ENCODE assay signal across 9 cellular contexts in the genomic region with DNA sequence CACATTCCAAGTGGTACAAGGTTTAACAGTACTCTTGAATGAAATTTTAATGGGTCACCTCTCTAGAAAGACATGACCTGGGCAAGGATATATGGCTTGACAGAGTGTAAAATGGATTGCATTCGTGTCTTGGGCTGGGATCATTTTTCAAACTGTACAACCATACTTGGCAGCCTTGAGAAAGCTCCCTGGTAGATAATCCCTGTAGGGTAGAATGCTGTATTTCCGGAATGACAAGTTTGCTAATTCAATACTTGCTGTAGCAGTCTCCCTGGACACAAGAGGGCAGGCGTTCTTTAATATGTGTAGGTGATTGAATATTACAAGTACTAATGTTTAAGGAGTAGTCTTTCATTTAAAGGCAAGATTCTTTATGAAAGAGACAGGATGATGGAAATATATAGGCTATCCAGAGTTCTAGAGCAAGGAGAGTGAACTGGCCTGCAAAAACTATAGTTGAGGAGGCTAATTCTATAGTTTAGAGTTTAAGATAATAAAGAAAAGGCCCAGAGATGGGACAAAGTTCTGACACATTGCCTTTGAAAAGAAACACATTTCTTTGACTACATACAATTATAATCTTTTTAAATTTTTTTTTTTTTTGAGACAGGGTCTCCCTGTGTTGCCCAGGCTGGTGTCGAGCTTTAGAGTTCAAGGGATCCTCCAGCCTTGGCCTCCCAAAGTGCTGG. TPM values are rescaled to one million over a fixed set of nuclear protein-coding genes. Genes with fewer than 3 reads are reported as not detected.
DNase-seq lines count a peak whose midpoint lies in the region; ATAC-seq and TF ChIP-seq lines count a peak whose summit lies in the region.
"Had no signal": no experiment of that assay in that cellular context is flagged by ENCODE, and none has a peak within 500 bp of the region (broad histone marks: within the 10 kb centered on the region; RNA-seq: fewer than 3 reads in every experiment).

No MANE protein-coding gene starts in this region.

- 71% methylated on average over 4 of the region's 4 CpGs for WGBS in mesenchymal stem cell

- H2BK12ac ChIP-seq in mesenchymal stem cell (ENCODE audit: low read length in 2 of 2): no peak overlapping the region

- no peak overlapping the region for H4K91ac ChIP-seq in mesenchymal stem cell (ENCODE audit: low read length)

- peaks cover 4% of the 10 kb centered on the region for H3K27me3 Mint-ChIP-seq in activated CD8-positive, alpha-beta T cell treated with anti-CD3 and anti-CD28 coated beads for 36 hours
- H3K27me3 Mint-ChIP-seq in activated CD8-positive, alpha-beta T cell treated with anti-CD3 and anti-CD28 coated beads, Interleukin-2, amount 10 ng/mL, durations not matched to agents 7 days and 5 days (ENCODE audit: low read depth): peaks cover 3% of the 10 kb centered on the region
- H3K27me3 Mint-ChIP-seq in immature natural killer cell (ENCODE audit: low read depth in 3 of 3): peaks cover 0 to 12% (median 2%) of the 10 kb centered on the region in 3 donors
- H3K27me3 Mint-ChIP-seq in CD4-positive, alpha-beta memory T cell: peaks cover 4 to 5% of the 10 kb centered on the region in 2 donors

- no peak overlapping the region for H2BK15ac ChIP-seq in mesenchymal stem cell (ENCODE audit: low read depth, poor library complexity, severe bottlenecking)

- H3K9me3 Mint-ChIP-seq in activated CD8-positive, alpha-beta T cell treated with anti-CD3 and anti-CD28 coated beads for 36 hours: no peaks in the 10 kb centered on the region
- H3K9me3 Mint-ChIP-seq in activated CD8-positive, alpha-beta T cell treated with anti-CD3 and anti-CD28 coated beads, Interleukin-2, amount 10 ng/mL, durations not matched to agents 7 days and 5 days (ENCODE audit: insufficient read depth): no peaks in the 10 kb centered on the region
- peaks cover 0 to 2% (median 0%) of the 10 kb centered on the region in 6 donors for H3K9me3 Mint-ChIP-seq in immature natural killer cell
- H3K9me3 Mint-ChIP-seq in CD4-positive, alpha-beta memory T cell: peaks cover 0 to 3% (median 0%) of the 10 kb centered on the region in 8 donors

- no peak overlapping the region for H3K4me3 Mint-ChIP-seq in activated CD8-positive, alpha-beta T cell treated with anti-CD3 and anti-CD28 coated beads for 36 hours
- H3K4me3 Mint-ChIP-seq in activated CD8-positive, alpha-beta T cell treated with anti-CD3 and anti-CD28 coated beads, Interleukin-2, amount 10 ng/mL, durations not matched to agents 7 days and 5 days: no peak overlapping the region
- no peak overlapping the region for H3K4me3 Mint-ChIP-seq in immature natural killer cell
- H3K4me3 Mint-ChIP-seq in CD4-positive, alpha-beta memory T cell: no peak overlapping the region

- POLR2A ChIA-PET in activated CD8-positive, alpha-beta T cell treated with anti-CD3 and anti-CD28 coated beads for 36 hours (lab: Charles Lee): no interaction called here
- POLR2A ChIA-PET in activated CD8-positive, alpha-beta T cell treated with anti-CD3 and anti-CD28 coated beads, Interleukin-2, amount 10 ng/mL, durations not matched to agents 7 days and 5 days (lab: Charles Lee): no interaction called here
- POLR2A ChIA-PET in CD4-positive, alpha-beta memory T cell (lab: Charles Lee; ENCODE audit: partially characterized antibody): no interaction called here

- H3K27ac ChIP-seq in mesenchymal stem cell (ENCODE audit: low read length, poor library complexity, severe bottlenecking): no peak overlapping the region
- H3K27ac ChIP-seq in CD4-positive, alpha-beta memory T cell (ENCODE audit: low read depth, low read length): no peak overlapping the region
- H3K27ac ChIP-seq: BLaER1 had no signal

- H3K9me3 ChIP-seq in mesenchymal stem cell (ENCODE audit: control insufficient read depth, low read length): peaks cover 5% of the 10 kb centered on the region
- no peaks in the 10 kb centered on the region for H3K9me3 ChIP-seq in CD4-positive, alpha-beta memory T cell (ENCODE audit: control insufficient read depth in 1 of 2, low read length in 2 of 2)
- H3K9me3 ChIP-seq: BLaER1 had no signal

- ATAC-seq in activated CD8-positive, alpha-beta T cell treated with anti-CD3 and anti-CD28 coated beads for 36 hours: no peak
- ATAC-seq in activated CD8-positive, alpha-beta T cell treated with anti-CD3 and anti-CD28 coated beads, Interleukin-2, amount 10 ng/mL, durations not matched to agents 7 days and 5 days: no peak

- TF ChIP-seq CTCF in activated CD8-positive, alpha-beta T cell treated with anti-CD3 and anti-CD28 coated beads for 36 hours (IDR thresholded peaks at IDR 0.05): no peak
- peak; percentile 28 for TF ChIP-seq CTCF in cardiac fibroblast (IDR thresholded peaks at IDR 0.05; ENCODE audit: low read depth, low read length)

- H3K4me3 ChIP-seq in cardiac fibroblast (replicated peaks in 1 of 2; ENCODE audit: low read depth in 2 of 2, low read length in 2 of 2) (no peak overlapping the region), mesenchymal stem cell (ENCODE audit: insufficient read depth in 1 of 2, low read depth in 1 of 2, low read length in 2 of 2) (no peak overlapping the region)
- no peak overlapping the region for H3K4me3 ChIP-seq in CD4-positive, alpha-beta memory T cell (ENCODE audit: low read length in 2 of 2)
- H3K4me3 ChIP-seq: BLaER1 had no signal

- no peak overlapping the region for H4K8ac ChIP-seq in mesenchymal stem cell (ENCODE audit: low read length)

- H3K18ac ChIP-seq in mesenchymal stem cell (ENCODE audit: low read depth in 1 of 2, low read length in 2 of 2): no peak overlapping the region

- no peaks in the 10 kb centered on the region for H3K4me1 Mint-ChIP-seq in activated CD8-positive, alpha-beta T cell treated with anti-CD3 and anti-CD28 coated beads for 36 hours (ENCODE audit: low read depth)
- H3K4me1 Mint-ChIP-seq in activated CD8-positive, alpha-beta T cell treated with anti-CD3 and anti-CD28 coated beads, Interleukin-2, amount 10 ng/mL, durations not matched to agents 7 days and 5 days (ENCODE audit: low read depth): no peaks in the 10 kb centered on the region
- no peaks in the 10 kb centered on the region for H3K4me1 Mint-ChIP-seq in immature natural killer cell
- H3K4me1 Mint-ChIP-seq in CD4-positive, alpha-beta memory T cell: peaks cover 0 to 2% (median 0%) of the 10 kb centered on the region in 4 donors

- H3K36me3 Mint-ChIP-seq in activated CD8-positive, alpha-beta T cell treated with anti-CD3 and anti-CD28 coated beads for 36 hours (ENCODE audit: low read depth): no peaks in the 10 kb centered on the region
- no peaks in the 10 kb centered on the region for H3K36me3 Mint-ChIP-seq in activated CD8-positive, alpha-beta T cell treated with anti-CD3 and anti-CD28 coated beads, Interleukin-2, amount 10 ng/mL, durations not matched to agents 7 days and 5 days (ENCODE audit: low read depth)
- H3K36me3 Mint-ChIP-seq in immature natural killer cell: no peaks in the 10 kb centered on the region
- H3K36me3 Mint-ChIP-seq in CD4-positive, alpha-beta memory T cell: no peaks in the 10 kb centered on the region

- CTCF ChIA-PET in activated CD8-positive, alpha-beta T cell treated with anti-CD3 and anti-CD28 coated beads for 36 hours (lab: Charles Lee): interaction anchor here (0.7 kb wide), 1 partner anchor 27 kb away, joined by 3 read pairs; no protein-coding TSS in a partner anchor
- CTCF ChIA-PET in activated CD8-positive, alpha-beta T cell treated with anti-CD3 and anti-CD28 coated beads, Interleukin-2, amount 10 ng/mL, durations not matched to agents 7 days and 5 days (lab: Charles Lee): interaction anchor here (0.6 kb wide), 2 partner anchors 11 to 77 kb away, joined by 3 read pairs; no protein-coding TSS in a partner anchor
- CTCF ChIA-PET in CD4-positive, alpha-beta memory T cell (lab: Charles Lee; ENCODE audit: partially characterized antibody): interaction anchor here (1.0 kb wide), 1 partner anchor 347 kb away, joined by 3 read pairs; no protein-coding TSS in a partner anchor

- no peaks in the 10 kb centered on the region for H3K36me3 ChIP-seq in mesenchymal stem cell (ENCODE audit: control insufficient read depth in 1 of 2, insufficient read depth in 2 of 2, low read depth in 1 of 2, low read length in 2 of 2)
- no peaks in the 10 kb centered on the region for H3K36me3 ChIP-seq in CD4-positive, alpha-beta memory T cell (ENCODE audit: insufficient read depth, low read length)
- H3K36me3 ChIP-seq: BLaER1 had no signal

- H2AFZ ChIP-seq in mesenchymal stem cell (ENCODE audit: low read depth, low read length): no peak overlapping the region

- no peak overlapping the region for H3K14ac ChIP-seq in mesenchymal stem cell (ENCODE audit: low read length in 2 of 2)

- peak; percentile 23 for DNase-seq in activated CD8-positive, alpha-beta T cell treated with anti-CD3 and anti-CD28 coated beads for 36 hours
- no peak for DNase-seq in activated CD8-positive, alpha-beta T cell treated with anti-CD3 and anti-CD28 coated beads, Interleukin-2, amount 10 ng/mL, durations not matched to agents 7 days and 5 days
- DNase-seq in NCI-H446 treated with DMSO at 0.1 percent for 48 hours (lab: John Stamatoyannopoulos, UW) (peak; percentile 20), cardiac fibroblast (ENCODE audit: low read depth in 2 of 2) (peak; percentile 50 to 57), mesenchymal stem cell (peak; percentile 27), immature natural killer cell (no peak), putamen (ENCODE audit: low spot score) (no peak)
- no peak for DNase-seq in CD4-positive, alpha-beta memory T cell

- intact Hi-C loops in activated CD8-positive, alpha-beta T cell treated with anti-CD3 and anti-CD28 coated beads for 36 hours (cut with micrococcal nuclease): no loop called here
- intact Hi-C loops in CD4-positive, alpha-beta memory T cell (cut with micrococcal nuclease): no loop called here

- no peaks in the 10 kb centered on the region for H3K4me1 ChIP-seq in mesenchymal stem cell (ENCODE audit: control insufficient read depth, insufficient read depth, low read depth, low read length)
- no peaks in the 10 kb centered on the region for H3K4me1 ChIP-seq in CD4-positive, alpha-beta memory T cell (ENCODE audit: insufficient read depth, low read length)
- H3K4me1 ChIP-seq: BLaER1 had no signal

- H3K4ac ChIP-seq in mesenchymal stem cell (ENCODE audit: low read depth in 1 of 2, low read length in 2 of 2): no peak overlapping the region

- no peak overlapping the region for H2BK120ac ChIP-seq in mesenchymal stem cell (ENCODE audit: low read depth, low read length)

- H2BK5ac ChIP-seq in mesenchymal stem cell (ENCODE audit: low read depth, low read length, poor library complexity, severe bottlenecking): no peak overlapping the region

- H3K79me1 ChIP-seq in mesenchymal stem cell (replicated peaks; ENCODE audit: low read length, poor library complexity, severe bottlenecking): no peaks in the 10 kb centered on the region

- peak overlapping the region; percentile 41 for H3K9ac ChIP-seq in mesenchymal stem cell (ENCODE audit: low read length)
- H3K9ac ChIP-seq: BLaER1 had no signal

- no peak overlapping the region for H3K23ac ChIP-seq in mesenchymal stem cell (ENCODE audit: low read length in 2 of 2)

- H3K4me2 ChIP-seq in mesenchymal stem cell (ENCODE audit: low read length, poor library complexity, severe bottlenecking): no peak overlapping the region
- H3K4me2 ChIP-seq: BLaER1 had no signal

- H2AK5ac ChIP-seq in mesenchymal stem cell (ENCODE audit: low read length, severe bottlenecking): no peak overlapping the region

- H3K27ac Mint-ChIP-seq in activated CD8-positive, alpha-beta T cell treated with anti-CD3 and anti-CD28 coated beads for 36 hours: no peak overlapping the region
- no peak overlapping the region for H3K27ac Mint-ChIP-seq in activated CD8-positive, alpha-beta T cell treated with anti-CD3 and anti-CD28 coated beads, Interleukin-2, amount 10 ng/mL, durations not matched to agents 7 days and 5 days
- no peak overlapping the region for H3K27ac Mint-ChIP-seq in immature natural killer cell
- H3K27ac Mint-ChIP-seq in CD4-positive, alpha-beta memory T cell: no peak overlapping the region

- H3K27me3 ChIP-seq in mesenchymal stem cell (ENCODE audit: control insufficient read depth in 1 of 2, insufficient read depth in 1 of 2, low read length in 2 of 2): no peaks in the 10 kb centered on the region
- no peaks in the 10 kb centered on the region for H3K27me3 ChIP-seq in CD4-positive, alpha-beta memory T cell (ENCODE audit: insufficient read depth, low read length)
- H3K27me3 ChIP-seq: BLaER1 had no signal

RNA-seq across cellular contexts. Expression of gene PLBD1, which starts 53.4 kb away (rescaled TPM):
- under 1 TPM in 1 of 2 experiments, not detected in 1; 0.14 TPM for total RNA-seq in activated CD8-positive, alpha-beta T cell treated with anti-CD3 and anti-CD28 coated beads for 36 hours
- total RNA-seq in activated CD8-positive, alpha-beta T cell treated with anti-CD3 and anti-CD28 coated beads, Interleukin-2, amount 10 ng/mL, durations not matched to agents 7 days and 5 days: not detected
- polyA plus RNA-seq in mesenchymal stem cell (2013, experiment 1 of 2): 9.5 TPM
- 9.3 TPM for polyA plus RNA-seq in mesenchymal stem cell (2013, experiment 2 of 2)
- 1 to 10 TPM; 1.8 to 8.4 (median 7.0) TPM for polyA plus RNA-seq in immature natural killer cell
- total RNA-seq in CD4-positive, alpha-beta memory T cell: under 1 TPM; 0.47 to 0.67 TPM
- polyA plus RNA-seq in CD4-positive, alpha-beta memory T cell: 1 to 10 TPM in 1 of 2 donors, under 1 TPM in 1; 0.22 to 1.6 TPM

Comparison
In these comparisons a context has a peak if more than half of its experiments do, and no peak if none do; other contexts are left out.
1. DNase-seq: peak in activated CD8-positive, alpha-beta T cell treated with anti-CD3 and anti-CD28 coated beads for 36 hours (single experiment), NCI-H446 treated with DMSO at 0.1 percent for 48 hours (single experiment), cardiac fibroblast (2 of 2) and mesenchymal stem cell (single experiment); none in activated CD8-positive, alpha-beta T cell treated with anti-CD3 and anti-CD28 coated beads, Interleukin-2, amount 10 ng/mL, durations not matched to agents 7 days and 5 days (single experiment), immature natural killer cell (0 of 3), CD4-positive, alpha-beta memory T cell (0 of 5) and putamen (single experiment).